ENCODE assay signal across 9 cellular contexts in genomic region chr13:114142640-114143490, GRCh38. TPM values are rescaled to one million over a fixed set of nuclear protein-coding genes. Genes with fewer than 3 reads are reported as not detected.
DNase-seq lines count a peak whose midpoint lies in the region; ATAC-seq and TF ChIP-seq lines count a peak whose summit lies in the region.
"Had no signal": no experiment of that assay in that cellular context is flagged by ENCODE, and none has a peak within 500 bp of the region (broad histone marks: within the 10 kb centered on the region; RNA-seq: fewer than 3 reads in every experiment).

No MANE protein-coding gene starts in this region.

- TF ChIP-seq RAD21 in IMR-90 (IDR thresholded peaks at IDR 0.05; ENCODE audit: low read length): no peak

- H2AK9ac ChIP-seq in IMR-90 (replicated peaks; ENCODE audit: low read depth, low read length, poor library complexity): no peak overlapping the region

- H3K27ac ChIP-seq in IMR-90 (ENCODE audit: insufficient read depth, low read length) (no peak overlapping the region), OCI-LY7 (ENCODE audit: low read depth, low read length, poor library complexity, severe bottlenecking) (peak overlapping the region; percentile 70)

- H2AK5ac ChIP-seq in IMR-90 (ENCODE audit: low read depth, low read length): 0 out of 2 replicates have a peak overlapping the region, but pooled peaks have one; percentile 71

- no peaks in the 10 kb centered on the region for H3K79me2 ChIP-seq in OCI-LY7 (ENCODE audit: insufficient read depth, low read depth, low read length)

- H3K4me3 Mint-ChIP-seq in activated naive CD4-positive, alpha-beta T cell treated with anti-CD3 and anti-CD28 coated beads for 36 hours: no peak overlapping the region
- H3K4me3 Mint-ChIP-seq: brain had no signal

- ATAC-seq in IMR-90 (ENCODE audit: low read depth) (peak; percentile 64), sciatic nerve (peak; percentile 57), HG02885 (IDR thresholded peaks at IDR 0.05; ENCODE audit: poor library complexity, unreplicated experiment) (no peak), GM18520 (IDR thresholded peaks at IDR 0.05; ENCODE audit: unreplicated experiment) (no peak)

- H3K4me3 ChIP-seq in IMR-90 (ENCODE audit: insufficient read depth, low read depth, low read length): no peak overlapping the region
- peak overlapping the region; percentile 15 for H3K4me3 ChIP-seq in OCI-LY7 (ENCODE audit: low read depth, low read length, poor library complexity, severe bottlenecking)

- H3K9me1 ChIP-seq in IMR-90 (ENCODE audit: insufficient read depth, low read length): peaks cover 19% of the 10 kb centered on the region

- dilution Hi-C loops in IMR-90 (cut with HindIII; ENCODE audit: low sequenced_read_pairs, unreplicated experiment): no loop called here

- intact Hi-C loops in IMR-90 (cut with micrococcal nuclease) (no loop called here), OCI-LY7 (cut with micrococcal nuclease; ENCODE audit: unreplicated experiment) (loop anchor here (2.0 kb wide), 1 partner anchor 84 kb away; no protein-coding TSS in a partner anchor), sciatic nerve (cut with DNase I) (no loop called here)
- intact Hi-C loops in activated naive CD4-positive, alpha-beta T cell treated with anti-CD3 and anti-CD28 coated beads for 36 hours (cut with micrococcal nuclease): loop anchor here (1.0 kb wide), 2 partner anchors 14 to 83 kb away; no protein-coding TSS in a partner anchor

- H2AFZ ChIP-seq in IMR-90 (replicated peaks; ENCODE audit: low read length, poor library complexity): peak overlapping the region; percentile 77
- peak overlapping the region; percentile 87 for H2AFZ ChIP-seq in OCI-LY7 (ENCODE audit: low read length)

- no peaks in the 10 kb centered on the region for H3K9me3 ChIP-seq in IMR-90 (ENCODE audit: control insufficient read depth, insufficient read depth, low read length)
- H3K9me3 ChIP-seq in OCI-LY7 (ENCODE audit: low read length): no peaks in the 10 kb centered on the region

- H3K79me1 ChIP-seq in IMR-90 (ENCODE audit: low read depth in 1 of 2, low read length in 2 of 2): 0 out of 4 replicates have a peak, but pooled peaks cover 0 to 5% of the 10 kb centered on the region in 2 experiments

- 0 out of 2 replicates have a peak overlapping the region, but pooled peaks have one; percentile 28 for H3K23ac ChIP-seq in IMR-90 (ENCODE audit: low read depth, low read length)

- no peaks in the 10 kb centered on the region for H3K36me3 ChIP-seq in IMR-90 (ENCODE audit: control insufficient read depth, insufficient read depth, low read length)
- no peaks in the 10 kb centered on the region for H3K36me3 ChIP-seq in OCI-LY7 (ENCODE audit: insufficient read depth, low read length)

- no peaks in the 10 kb centered on the region for H3K9me2 ChIP-seq in OCI-LY7 (ENCODE audit: insufficient read depth, low read length)

- peaks cover 9% of the 10 kb centered on the region; the same call in 1 of the 2 replicates for H3K27me3 ChIP-seq in IMR-90 (ENCODE audit: control insufficient read depth, insufficient read depth, low read length)

- no peaks in the 10 kb centered on the region for H3K36me3 Mint-ChIP-seq in activated naive CD4-positive, alpha-beta T cell treated with anti-CD3 and anti-CD28 coated beads for 36 hours (ENCODE audit: low read depth)
- H3K36me3 Mint-ChIP-seq: brain had no signal

- H3K9ac ChIP-seq in IMR-90 (ENCODE audit: low read depth, low read length): no peak overlapping the region

- no peak overlapping the region; the same call in 1 of the 2 replicates for H4K91ac ChIP-seq in IMR-90 (ENCODE audit: insufficient read depth, low read depth, low read length)

- 0 out of 2 replicates have a peak overlapping the region, but pooled peaks have one; percentile 15 for H3K14ac ChIP-seq in IMR-90 (replicated peaks; ENCODE audit: low read depth, low read length)

- in situ Hi-C loops in IMR-90 (cut with MboI; ENCODE audit: low sequenced_read_pairs): no loop called here

- no peak overlapping the region; the same call in 1 of the 2 replicates for H4K5ac ChIP-seq in IMR-90 (ENCODE audit: low read depth, low read length)

- H3K4me2 ChIP-seq in IMR-90 (ENCODE audit: low read depth, low read length): peak overlapping the region; percentile 13
- H3K4me2 ChIP-seq in OCI-LY7 (ENCODE audit: low read length): peak overlapping the region; percentile 65

- POLR2A ChIA-PET in IMR-90 (lab: Charles Lee; ENCODE audit: unreplicated experiment) (no interaction called here), OCI-LY7 (lab: Charles Lee) (interaction anchor here (0.5 kb wide), 1 partner anchor 29 kb away, joined by 4 read pairs; no protein-coding TSS in a partner anchor), GM10248 (lab: Yijun Ruan, JAX) (no interaction called here)

- no peak overlapping the region; the same call in 1 of the 2 replicates for H2BK20ac ChIP-seq in IMR-90 (ENCODE audit: low read depth, low read length)

- peak overlapping the region; percentile 5; the same call in 1 of the 2 replicates for H3K18ac ChIP-seq in IMR-90 (ENCODE audit: low read depth, low read length)

- DNase-seq in IMR-90: peak; percentile 65
- DNase-seq in OCI-LY7 (ENCODE audit: low spot score): peak; percentile 69
- DNase-seq in activated naive CD4-positive, alpha-beta T cell treated with anti-CD3 and anti-CD28 coated beads for 36 hours: peak; percentile 79
- no peak for DNase-seq in sciatic nerve (ENCODE audit: low spot score)
- no peak for DNase-seq in cerebellar nuclear complex (lab: John Stamatoyannopoulos, UW)
- no peak for DNase-seq in GM10248 (ENCODE audit: extremely low spot score)

- peaks cover 30% of the 10 kb centered on the region for H3K4me1 Mint-ChIP-seq in activated naive CD4-positive, alpha-beta T cell treated with anti-CD3 and anti-CD28 coated beads for 36 hours (ENCODE audit: low read depth)

- H2BK5ac ChIP-seq in IMR-90 (ENCODE audit: low read depth, low read length, poor library complexity, severe bottlenecking): peak overlapping the region; percentile 73

- H3K56ac ChIP-seq in IMR-90 (ENCODE audit: extremely low read depth, insufficient read depth, low read length): no peak overlapping the region

- no peak overlapping the region for H2BK15ac ChIP-seq in IMR-90 (ENCODE audit: low read depth, low read length)

- BruUV-seq in IMR-90 (replicated peaks; lab: Mats Ljungman, UMichigan) (no TSS peak), OCI-LY7 (replicated peaks; lab: Mats Ljungman, UMichigan) (no TSS peak)

- peak overlapping the region in 1 of 2 experiments; percentile 77; a peak in 2 of 4 replicates for H4K8ac ChIP-seq in IMR-90 (ENCODE audit: low read depth in 2 of 2, low read length in 2 of 2)

- TF ChIP-seq CTCF in IMR-90 (conservative IDR thresholded peaks at IDR 0.05; ENCODE audit: low read depth, low read length) (no peak), OCI-LY7 (conservative IDR thresholded peaks at IDR 0.05; ENCODE audit: low read length) (no peak), GM10248 (IDR thresholded peaks at IDR 0.05; ENCODE audit: control extremely low read depth, extremely low read depth, low read depth, missing control alignments) (no peak)

- CTCF ChIA-PET in IMR-90 (lab: Yijun Ruan, JAX): no interaction called here
- CTCF ChIA-PET in OCI-LY7 (lab: Charles Lee; ENCODE audit: unreplicated experiment): interaction anchor here (0.6 kb wide), 1 partner anchor 69 kb away, joined by 4 read pairs; no protein-coding TSS in a partner anchor
- CTCF ChIA-PET in activated naive CD4-positive, alpha-beta T cell treated with anti-CD3 and anti-CD28 coated beads for 36 hours (lab: Charles Lee): interaction anchor here (0.7 to 2.7 kb wide), 5 partner anchors 10 to 83 kb away, joined by 3 to 13 read pairs (median 5); partner anchors contain the start of gene RASA3
- CTCF ChIA-PET in GM10248 (lab: Yijun Ruan, JAX): interaction anchor here (1.6 kb wide), 1 partner anchor 12 kb away, joined by 5 read pairs; no protein-coding TSS in a partner anchor

- H3K9me3 Mint-ChIP-seq in activated naive CD4-positive, alpha-beta T cell treated with anti-CD3 and anti-CD28 coated beads for 36 hours: no peaks in the 10 kb centered on the region

- H3K27me3 Mint-ChIP-seq in activated naive CD4-positive, alpha-beta T cell treated with anti-CD3 and anti-CD28 coated beads for 36 hours (ENCODE audit: low read depth): no peaks in the 10 kb centered on the region
- H3K27me3 Mint-ChIP-seq: brain had no signal

- 0 out of 2 replicates have a peak, but pooled peaks cover 3% of the 10 kb centered on the region for H4K20me1 ChIP-seq in IMR-90 (ENCODE audit: insufficient read depth, low read length)
- H4K20me1 ChIP-seq in OCI-LY7 (ENCODE audit: insufficient read depth, low read length): no peaks in the 10 kb centered on the region

- WGBS in IMR-90 (ENCODE audit: extremely low coverage in 2 of 2, insufficient read length in 1 of 2), 2 experiments: 66% methylated on average over 23 of the region's 28 CpGs; no CpG with 5 or more reads in 1 of the 2 experiments

- H2BK120ac ChIP-seq in IMR-90 (ENCODE audit: low read depth, low read length): no peak overlapping the region

- H3K4me1 ChIP-seq in IMR-90 (ENCODE audit: control insufficient read depth, insufficient read depth, low read length) (peaks cover 8% of the 10 kb centered on the region), OCI-LY7 (ENCODE audit: insufficient read depth, low read length, poor library complexity, severe bottlenecking) (peaks cover 35% of the 10 kb centered on the region)

- TF ChIP-seq POLR2A in IMR-90 (IDR thresholded peaks at IDR 0.05; ENCODE audit: low read depth, low read length): no peak

- H3K27ac Mint-ChIP-seq in activated naive CD4-positive, alpha-beta T cell treated with anti-CD3 and anti-CD28 coated beads for 36 hours: no peak overlapping the region

- peak overlapping the region; percentile 47; the same call in 1 of the 2 replicates for H3K4ac ChIP-seq in IMR-90 (ENCODE audit: low read depth, low read length)

TF ChIP-seq in IMR-90, 13 proteins besides CTCF, POLR2A, EP300 and RAD21 (continues in another document):
- TF ChIP-seq RFX5 (IDR thresholded peaks at IDR 0.05; ENCODE audit: low read depth, low read length): no peak
- 0 out of 2 replicates have a peak, but pooled peaks have one; percentile 33 for TF ChIP-seq MAFK (IDR thresholded peaks at IDR 0.05; ENCODE audit: low read depth, low read length)

RNA-seq across cellular contexts. Expression of gene RASA3, which starts 10.4 kb away (rescaled TPM):
- 21.0 and 22.8 TPM in 2 replicates for total RNA-seq in IMR-90 (2012; rRNA removed)
- 31.0 and 31.4 TPM in 2 replicates for polyA plus RNA-seq in IMR-90 (2012; rRNA removed)
- 22.9 and 29.5 TPM in 2 replicates for polyA plus RNA-seq in IMR-90 (2012; cell fraction: cytosol; rRNA removed)
- 48.4 and 48.8 TPM in 2 replicates for polyA plus RNA-seq in IMR-90 (2012; cell fraction: nucleus; rRNA removed; ENCODE audit: low replicate concordance)
- total RNA-seq in OCI-LY7 (2014; rRNA removed; shearing (Covaris generic)): 3.6 and 4.4 TPM in 2 replicates
- total RNA-seq in OCI-LY7 (2022): 15.0 and 17.9 TPM in 2 replicates
- 10 to 100 TPM; 48.3 to 48.8 TPM for total RNA-seq in activated naive CD4-positive, alpha-beta T cell treated with anti-CD3 and anti-CD28 coated beads for 36 hours
- 47.6 TPM for total RNA-seq in sciatic nerve

RNA-seq across cellular contexts. Expression of gene CFAP97D2, which starts 36.2 kb away (rescaled TPM):
- not detected in 2 replicates for total RNA-seq in IMR-90 (2012; rRNA removed)
- polyA plus RNA-seq in IMR-90 (2012; rRNA removed): not detected in 2 replicates
- polyA plus RNA-seq in IMR-90 (2012; cell fraction: cytosol; rRNA removed): not detected in 2 replicates
- not detected in 2 replicates for polyA plus RNA-seq in IMR-90 (2012; cell fraction: nucleus; rRNA removed; ENCODE audit: low replicate concordance)
- total RNA-seq in OCI-LY7 (2014; rRNA removed; shearing (Covaris generic)): not detected in 2 replicates
- total RNA-seq in OCI-LY7 (2022): not detected in 2 replicates
- total RNA-seq in activated naive CD4-positive, alpha-beta T cell treated with anti-CD3 and anti-CD28 coated beads for 36 hours: under 1 TPM in 1 of 2 experiments, not detected in 1; 0.17 TPM
- not detected for total RNA-seq in sciatic nerve

Comparison
In these comparisons a context has a peak if more than half of its experiments do, and no peak if none do; other contexts are left out.
1. ATAC-seq: peak in IMR-90 (single experiment) and sciatic nerve (single experiment); none in HG02885 (single experiment) and GM18520 (single experiment).
2. DNase-seq: peak in IMR-90 (single experiment), OCI-LY7 (single experiment) and activated naive CD4-positive, alpha-beta T cell treated with anti-CD3 and anti-CD28 coated beads for 36 hours (single experiment); none in sciatic nerve (single experiment), cerebellar nuclear complex (0 of 2) and GM10248 (single experiment).
3. intact Hi-C loops: an anchor here in OCI-LY7 (2.0 kb wide) and activated naive CD4-positive, alpha-beta T cell treated with anti-CD3 and anti-CD28 coated beads for 36 hours (1.0 kb wide); none called in IMR-90 and sciatic nerve.